Comparison of ENCODE assay signal across 8 cellular contexts in genomic region chr21:37338671-37339526, GRCh38. TPM values are rescaled to one million over a fixed set of nuclear protein-coding genes. Genes with fewer than 3 reads are reported as not detected.
DNase-seq lines count a peak whose midpoint lies in the region; ATAC-seq and TF ChIP-seq lines count a peak whose summit lies in the region.

No MANE protein-coding gene starts in this region.

- H3K79me1 ChIP-seq in neuronal stem cell (ENCODE audit: low read depth, low read length): no peaks in the 10 kb centered on the region

- no peak overlapping the region for H3K4me3 ChIP-seq in CD8-positive, alpha-beta memory T cell (ENCODE audit: low read length)
- H3K4me3 ChIP-seq in epithelial cell of proximal tubule (ENCODE audit: low read depth, low read length): no peak overlapping the region
- H3K4me3 ChIP-seq in neuronal stem cell (ENCODE audit: low read length in 2 of 2): no peak overlapping the region

- ATAC-seq in GM21737 (IDR thresholded peaks at IDR 0.05; ENCODE audit: unreplicated experiment) (no peak), HG02571 (IDR thresholded peaks at IDR 0.05; ENCODE audit: unreplicated experiment) (no peak)

- H3K4me2 ChIP-seq in neuronal stem cell (ENCODE audit: insufficient read depth, low read length, poor library complexity, severe bottlenecking): no peak overlapping the region

- no peak overlapping the region for H2BK120ac ChIP-seq in neuronal stem cell (ENCODE audit: low read depth, low read length)

- H4K91ac ChIP-seq in neuronal stem cell (ENCODE audit: low read depth, low read length, poor library complexity): no peak overlapping the region

- no peak for TF ChIP-seq CTCF in epithelial cell of proximal tubule (conservative IDR thresholded peaks at IDR 0.05; ENCODE audit: low read depth, low read length)

- POLR2A ChIA-PET in CD8-positive, alpha-beta memory T cell (lab: Charles Lee): no interaction called here

- no peak overlapping the region for H4K8ac ChIP-seq in neuronal stem cell (ENCODE audit: low read depth, low read length)

- no peak overlapping the region for H3K9ac ChIP-seq in neuronal stem cell (ENCODE audit: low read depth, low read length, poor library complexity)

- no peaks in the 10 kb centered on the region for H3K9me3 ChIP-seq in CD8-positive, alpha-beta memory T cell (ENCODE audit: low read length)
- no peaks in the 10 kb centered on the region for H3K9me3 ChIP-seq in neuronal stem cell (replicated peaks in 1 of 2; ENCODE audit: control insufficient read depth in 2 of 2, insufficient read depth in 1 of 2, low read depth in 1 of 2, low read length in 2 of 2)

- no peak overlapping the region for H2BK5ac ChIP-seq in neuronal stem cell (ENCODE audit: low read length)

- DNase-seq in CD8-positive, alpha-beta memory T cell: no peak
- DNase-seq in NCI-H226: peak; percentile 99
- DNase-seq in epithelial cell of proximal tubule (ENCODE audit: low read depth): peak; percentile 25
- DNase-seq in neuronal stem cell (ENCODE audit: low spot score): no peak
- no peak for DNase-seq in activated T-cell treated with anti-CD3 and anti-CD28 coated beads for 4 hours
- DNase-seq in cerebellar nuclear complex (lab: John Stamatoyannopoulos, UW): no peak

- no peak overlapping the region for H3K18ac ChIP-seq in neuronal stem cell (ENCODE audit: low read length)

- no CpG with 5 or more reads among the region's 11 CpGs for WGBS in neuronal stem cell (ENCODE audit: extremely low coverage in 2 of 2, insufficient read length in 2 of 2, insufficient replicate concordance in 1 of 2), 2 donors

- peak overlapping the region; percentile 3 for H2AFZ ChIP-seq in neuronal stem cell (ENCODE audit: low read length)

- H3K4me1 Mint-ChIP-seq in CD8-positive, alpha-beta memory T cell: no peaks in the 10 kb centered on the region

- no peaks in the 10 kb centered on the region for H3K27me3 ChIP-seq in CD8-positive, alpha-beta memory T cell (ENCODE audit: insufficient read depth, low read length, poor library complexity, severe bottlenecking)
- H3K27me3 ChIP-seq in neuronal stem cell (ENCODE audit: control insufficient read depth in 3 of 3, insufficient read depth in 3 of 3, low read depth in 1 of 3, low read length in 3 of 3): no peaks in the 10 kb centered on the region

- no peak overlapping the region for H3K4ac ChIP-seq in neuronal stem cell (ENCODE audit: low read length)

- no peaks in the 10 kb centered on the region for H3K36me3 Mint-ChIP-seq in CD8-positive, alpha-beta memory T cell

- H3K27ac ChIP-seq in CD8-positive, alpha-beta memory T cell (ENCODE audit: low read depth, low read length): peak overlapping the region; percentile 22
- no peak overlapping the region for H3K27ac ChIP-seq in neuronal stem cell (replicated peaks; ENCODE audit: low read length)

- H2BK15ac ChIP-seq in neuronal stem cell (ENCODE audit: low read length): no peak overlapping the region

- no peak overlapping the region for H3K27ac Mint-ChIP-seq in CD8-positive, alpha-beta memory T cell

- H3K27me3 Mint-ChIP-seq in CD8-positive, alpha-beta memory T cell: peaks cover 5 to 14% of the 10 kb centered on the region in 2 donors

- no peak overlapping the region for H3K23ac ChIP-seq in neuronal stem cell (ENCODE audit: low read depth, low read length, poor library complexity)

- H3K4me3 Mint-ChIP-seq in CD8-positive, alpha-beta memory T cell: no peak overlapping the region

- no peak overlapping the region for H2BK12ac ChIP-seq in neuronal stem cell (ENCODE audit: low read length)

- H3K14ac ChIP-seq in neuronal stem cell (ENCODE audit: low read length): no peak overlapping the region

- no peak overlapping the region for H2AK5ac ChIP-seq in neuronal stem cell (ENCODE audit: low read depth, low read length)

- no peaks in the 10 kb centered on the region for H3K9me3 Mint-ChIP-seq in CD8-positive, alpha-beta memory T cell

- CTCF ChIA-PET in CD8-positive, alpha-beta memory T cell (lab: Charles Lee): no interaction called here

- H3K36me3 ChIP-seq in CD8-positive, alpha-beta memory T cell (ENCODE audit: insufficient read depth, low read length): no peaks in the 10 kb centered on the region
- H3K36me3 ChIP-seq in neuronal stem cell (replicated peaks in 1 of 2; ENCODE audit: control insufficient read depth in 2 of 2, insufficient read depth in 2 of 2, low read length in 2 of 2): no peaks in the 10 kb centered on the region

- H3K4me1 ChIP-seq in CD8-positive, alpha-beta memory T cell (ENCODE audit: insufficient read depth, low read length): no peaks in the 10 kb centered on the region
- H3K4me1 ChIP-seq in neuronal stem cell (ENCODE audit: control insufficient read depth in 2 of 2, insufficient read depth in 1 of 2, low read depth in 1 of 2, low read length in 2 of 2): peaks cover 2 to 5% of the 10 kb centered on the region in 2 donors

RNA-seq across cellular contexts. Expression of gene DYRK1A, which starts 27.7 kb away (rescaled TPM):
- 10 to 100 TPM; 66.1 to 69.6 TPM for total RNA-seq in CD8-positive, alpha-beta memory T cell
- 3.7 TPM for polyA plus RNA-seq in CD8-positive, alpha-beta memory T cell
- 23.6 and 28.9 TPM in 2 replicates for total RNA-seq in epithelial cell of proximal tubule
- 33.4 TPM for polyA plus RNA-seq in neuronal stem cell (2013, experiment 1 of 2)
- 36.0 TPM for polyA plus RNA-seq in neuronal stem cell (2013, experiment 2 of 2)

Comparison
In these comparisons a context has a peak if more than half of its experiments do, and no peak if none do; other contexts are left out.
1. DNase-seq: peak in NCI-H226 (single experiment) and epithelial cell of proximal tubule (single experiment); none in CD8-positive, alpha-beta memory T cell (0 of 5), neuronal stem cell (single experiment), activated T-cell treated with anti-CD3 and anti-CD28 coated beads for 4 hours (single experiment) and cerebellar nuclear complex (0 of 2).